8 cellular contexts compared by ENCODE assay signal in the genomic region with DNA sequence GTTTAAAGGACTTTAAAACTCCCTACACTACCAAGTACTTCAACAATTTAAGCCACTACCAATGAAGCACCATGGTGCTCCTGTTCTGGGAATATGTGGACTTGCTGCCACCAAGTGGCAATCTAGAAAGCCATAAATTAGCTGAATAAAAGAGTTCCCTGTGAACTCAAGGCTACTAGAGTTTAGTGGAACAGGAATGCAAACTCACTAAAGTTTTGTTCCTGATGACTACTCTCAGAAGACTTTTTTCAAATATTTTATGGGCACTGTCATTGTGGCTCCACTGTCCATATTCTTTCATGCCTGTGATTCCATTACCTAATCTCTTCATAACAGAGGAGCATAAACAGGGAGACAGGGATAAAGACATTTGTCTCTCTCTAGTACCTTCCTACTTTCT.
DNase-seq lines count a peak whose midpoint lies in the region; ATAC-seq, FAIRE-seq and TF ChIP-seq lines count a peak whose summit lies in the region.

No MANE protein-coding gene starts in this region.

- no peaks in the 10 kb centered on the region for H4K20me1 ChIP-seq in HepG2 (ENCODE audit: insufficient read depth, low read length)

- H3K36me3 ChIP-seq in MG63 (peaks cover 4% of the 10 kb centered on the region; the same call in 1 of the 2 replicates), SJCRH30 (no peaks in the 10 kb centered on the region), HepG2 (replicated peaks in 1 of 2; ENCODE audit: control insufficient read depth in 1 of 2, insufficient read depth in 2 of 2, low read length in 2 of 2) (peaks cover 1 to 7% of the 10 kb centered on the region in 2 experiments), thyroid gland (no peaks in the 10 kb centered on the region)

- no peaks in the 10 kb centered on the region for H3K27me3 ChIP-seq in MG63
- no peaks in the 10 kb centered on the region for H3K27me3 ChIP-seq in SJCRH30
- H3K27me3 ChIP-seq in HepG2 (ENCODE audit: control insufficient read depth in 1 of 2, insufficient read depth in 2 of 2, low read length in 2 of 2) = no peaks in the 10 kb centered on the region
- no peaks in the 10 kb centered on the region for H3K27me3 ChIP-seq in thyroid gland

- H3K27ac ChIP-seq in SJCRH30 (no peak overlapping the region), HepG2 (ENCODE audit: extremely low read length, insufficient read depth, low read length) (no peak overlapping the region), thyroid gland (peak overlapping the region in 1 of 3 donors; percentile 52)

- no peak overlapping the region for H3K4me2 ChIP-seq in HepG2 (ENCODE audit: low read depth, low read length)

- H3K4me3 ChIP-seq in MG63 (no peak overlapping the region), SJCRH30 (no peak overlapping the region), HepG2 (replicated peaks in 1 of 3; ENCODE audit: insufficient read depth in 1 of 3, low read depth in 2 of 3, low read length in 3 of 3) (no peak overlapping the region), thyroid gland (replicated peaks in 1 of 3) (no peak overlapping the region)

- TF ChIP-seq CTCF in HepG2 (CRISPR knock-in tag; IDR thresholded peaks at IDR 0.05) = peak; percentile 81
- TF ChIP-seq CTCF in thyroid gland (IDR thresholded peaks at IDR 0.05) = peak in 4 of 6 experiments; percentile 75 to 89 (median 80)

- TF ChIP-seq RAD21 in HepG2 (CRISPR knock-in tag; IDR thresholded peaks at IDR 0.05) = peak; percentile 66

- no peak for TF ChIP-seq EP300 in HepG2 (IDR thresholded peaks at IDR 0.05; ENCODE audit: low read depth in 2 of 2, low read length in 2 of 2)
- no peak for TF ChIP-seq EP300 in HepG2 (CRISPR knock-in tag; IDR thresholded peaks at IDR 0.05; ENCODE audit: borderline replicate concordance)

- CTCF ChIA-PET in HepG2 (lab: Yijun Ruan, JAX; ENCODE audit: low intra/inter-chr PET ratio, low total read pairs) = interaction anchor here (0.7 to 2.1 kb wide), 4 partner anchors 104 to 340 kb away, joined by 3 to 10 read pairs (median 8); no protein-coding TSS in a partner anchor

- intact Hi-C loops in HepG2 (cut with micrococcal nuclease; ENCODE audit: unreplicated experiment) = loop anchor here (1.0 to 5.0 kb wide), 5 partner anchors 105 to 447 kb away; no protein-coding TSS in a partner anchor
- intact Hi-C loops in thyroid gland (cut with DNase I) = loop anchor here (5.0 to 10.0 kb wide), 2 partner anchors 108 to 345 kb away; no protein-coding TSS in a partner anchor

- no peak overlapping the region for H3K9ac ChIP-seq in HepG2 (ENCODE audit: insufficient read depth, low read depth, low read length)

- no peaks in the 10 kb centered on the region for H3K9me3 ChIP-seq in MG63
- no peaks in the 10 kb centered on the region for H3K9me3 ChIP-seq in SJCRH30 (replicated peaks)
- H3K9me3 ChIP-seq in HepG2 (ENCODE audit: low read length) = no peaks in the 10 kb centered on the region
- no peaks in the 10 kb centered on the region for H3K9me3 ChIP-seq in thyroid gland

- H3K79me2 ChIP-seq in HepG2 (ENCODE audit: insufficient read depth, low read length) = no peaks in the 10 kb centered on the region

- H3K4me1 ChIP-seq in SJCRH30 (peaks cover 14% of the 10 kb centered on the region; the same call in 1 of the 2 replicates), HepG2 (ENCODE audit: insufficient read depth, low read length) (peaks cover 6% of the 10 kb centered on the region; the same call in 1 of the 2 replicates), thyroid gland (peaks cover 0 to 5% of the 10 kb centered on the region in 2 donors)

- BruUV-seq in HepG2 (replicated peaks; lab: Mats Ljungman, UMichigan) = no TSS peak

- ATAC-seq in HepG2 (peak; percentile 89), GM21619 (IDR thresholded peaks at IDR 0.05; ENCODE audit: unreplicated experiment) (no peak)

- in situ Hi-C loops in HepG2 (cut with HindIII; ENCODE audit: extremely low pct_ligation_motif_present, low pct_unique_long_range_greater_than_20kb) = loop anchor here (5.0 to 10.0 kb wide), 2 partner anchors 105 to 202 kb away; no protein-coding TSS in a partner anchor

- no peak overlapping the region for H2AFZ ChIP-seq in HepG2 (ENCODE audit: low read length)

- peak; percentile 71 for FAIRE-seq in colon (lab: Jason Lieb, UNC)
- peak; percentile 82 for FAIRE-seq in HepG2 (lab: Jason Lieb, UNC)

- DNase-seq in activated CD4-positive, alpha-beta T cell treated with anti-CD3 and anti-CD28 coated beads for 48 hours = peak; percentile 11
- DNase-seq in activated CD4-positive, alpha-beta T cell treated with anti-CD3 and anti-CD28 coated beads, Interleukin-2, amount 50 U/mL, for 1 hour = no peak
- DNase-seq in MG63 (peak; percentile 61), SJCRH30 (peak; percentile 50 to 78), HepG2 (ENCODE audit: low spot score) (peak; percentile 83), thyroid gland (peak; percentile 48 to 60)

- TF ChIP-seq POLR2A in HepG2 (IDR thresholded peaks at IDR 0.05; ENCODE audit: insufficient read depth in 1 of 2, low read depth in 2 of 2, low read length in 2 of 2) (no peak), thyroid gland (IDR thresholded peaks at IDR 0.05) (no peak)

- POLR2A ChIA-PET in HepG2 (lab: Yijun Ruan, JAX) = interaction anchor here (1.0 to 1.3 kb wide), 2 partner anchors 202 to 339 kb away, joined by 4 read pairs; no protein-coding TSS in a partner anchor

TF ChIP-seq in HepG2, 621 proteins besides CTCF, POLR2A, EP300 and RAD21 (continues in another document):
- TF ChIP-seq HOXD1 (CRISPR knock-in tag; IDR thresholded peaks at IDR 0.05) (no peak), SIX1 (CRISPR knock-in tag; IDR thresholded peaks at IDR 0.05; ENCODE audit: borderline replicate concordance) (no peak), CHD2 (IDR thresholded peaks at IDR 0.05; ENCODE audit: low read depth, low read length) (no peak), GATAD1 (CRISPR knock-in tag; IDR thresholded peaks at IDR 0.05) (peak; percentile 21; the same call in 1 of the 2 replicates), ZNF335 (CRISPR knock-in tag; IDR thresholded peaks at IDR 0.05) (0 out of 2 replicates have a peak, but pooled peaks have one; percentile 27), ZNF367 (CRISPR knock-in tag; IDR thresholded peaks at IDR 0.05; ENCODE audit: borderline replicate concordance) (no peak), SAP130 (CRISPR knock-in tag; IDR thresholded peaks at IDR 0.05; ENCODE audit: low read depth) (peak; percentile 37), KLF12 (CRISPR knock-in tag; IDR thresholded peaks at IDR 0.05; ENCODE audit: borderline replicate concordance) (no peak), ZNF616 (CRISPR knock-in tag; IDR thresholded peaks at IDR 0.05; ENCODE audit: low read depth) (no peak), ERF (CRISPR knock-in tag; IDR thresholded peaks at IDR 0.05) (0 out of 2 replicates have a peak, but pooled peaks have one; percentile 19)
- TF ChIP-seq, protein P1, sequence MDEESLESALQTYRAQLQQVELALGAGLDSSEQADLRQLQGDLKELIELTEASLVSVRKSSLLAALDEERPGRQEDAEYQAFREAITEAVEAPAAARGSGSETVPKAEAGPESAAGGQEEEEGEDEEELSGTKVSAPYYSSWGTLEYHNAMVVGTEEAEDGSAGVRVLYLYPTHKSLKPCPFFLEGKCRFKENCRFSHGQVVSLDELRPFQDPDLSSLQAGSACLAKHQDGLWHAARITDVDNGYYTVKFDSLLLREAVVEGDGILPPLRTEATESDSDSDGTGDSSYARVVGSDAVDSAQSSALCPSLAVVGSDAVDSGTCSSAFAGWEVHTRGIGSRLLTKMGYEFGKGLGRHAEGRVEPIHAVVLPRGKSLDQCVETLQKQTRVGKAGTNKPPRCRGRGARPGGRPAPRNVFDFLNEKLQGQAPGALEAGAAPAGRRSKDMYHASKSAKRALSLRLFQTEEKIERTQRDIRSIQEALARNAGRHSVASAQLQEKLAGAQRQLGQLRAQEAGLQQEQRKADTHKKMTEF (CRISPR knock-in tag; IDR thresholded peaks at IDR 0.05) = 0 out of 2 replicates have a peak, but pooled peaks have one; percentile 18
- TF ChIP-seq, protein P2, sequence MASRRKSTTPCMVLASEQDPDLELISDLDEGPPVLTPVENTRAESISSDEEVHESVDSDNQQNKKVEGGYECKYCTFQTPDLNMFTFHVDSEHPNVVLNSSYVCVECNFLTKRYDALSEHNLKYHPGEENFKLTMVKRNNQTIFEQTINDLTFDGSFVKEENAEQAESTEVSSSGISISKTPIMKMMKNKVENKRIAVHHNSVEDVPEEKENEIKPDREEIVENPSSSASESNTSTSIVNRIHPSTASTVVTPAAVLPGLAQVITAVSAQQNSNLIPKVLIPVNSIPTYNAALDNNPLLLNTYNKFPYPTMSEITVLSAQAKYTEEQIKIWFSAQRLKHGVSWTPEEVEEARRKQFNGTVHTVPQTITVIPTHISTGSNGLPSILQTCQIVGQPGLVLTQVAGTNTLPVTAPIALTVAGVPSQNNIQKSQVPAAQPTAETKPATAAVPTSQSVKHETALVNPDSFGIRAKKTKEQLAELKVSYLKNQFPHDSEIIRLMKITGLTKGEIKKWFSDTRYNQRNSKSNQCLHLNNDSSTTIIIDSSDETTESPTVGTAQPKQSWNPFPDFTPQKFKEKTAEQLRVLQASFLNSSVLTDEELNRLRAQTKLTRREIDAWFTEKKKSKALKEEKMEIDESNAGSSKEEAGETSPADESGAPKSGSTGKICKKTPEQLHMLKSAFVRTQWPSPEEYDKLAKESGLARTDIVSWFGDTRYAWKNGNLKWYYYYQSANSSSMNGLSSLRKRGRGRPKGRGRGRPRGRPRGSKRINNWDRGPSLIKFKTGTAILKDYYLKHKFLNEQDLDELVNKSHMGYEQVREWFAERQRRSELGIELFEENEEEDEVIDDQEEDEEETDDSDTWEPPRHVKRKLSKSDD (CRISPR knock-in tag; IDR thresholded peaks at IDR 0.05; ENCODE audit: low read depth) = no peak
- TF ChIP-seq, protein P3, sequence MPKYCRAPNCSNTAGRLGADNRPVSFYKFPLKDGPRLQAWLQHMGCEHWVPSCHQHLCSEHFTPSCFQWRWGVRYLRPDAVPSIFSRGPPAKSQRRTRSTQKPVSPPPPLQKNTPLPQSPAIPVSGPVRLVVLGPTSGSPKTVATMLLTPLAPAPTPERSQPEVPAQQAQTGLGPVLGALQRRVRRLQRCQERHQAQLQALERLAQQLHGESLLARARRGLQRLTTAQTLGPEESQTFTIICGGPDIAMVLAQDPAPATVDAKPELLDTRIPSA (CRISPR knock-in tag; IDR thresholded peaks at IDR 0.05; ENCODE audit: borderline replicate concordance) = no peak
